ENCODE assay signal across 14 cellular contexts in genomic region chr7:43491984-43492383, GRCh38.
A peak's percentile ranks its signal among the peaks of the same experiment; 100 is the strongest.
DNase-seq lines count a peak whose midpoint lies in the region; ATAC-seq, FAIRE-seq and TF ChIP-seq lines count a peak whose summit lies in the region.
"Had no signal": no experiment of that assay in that cellular context is flagged by ENCODE, and none has a peak within 500 bp of the region (broad histone marks: within the 10 kb centered on the region; RNA-seq: fewer than 3 reads in every experiment).

No MANE protein-coding gene starts in this region.

- no peak for TF ChIP-seq CTCF in A549 (IDR thresholded peaks at IDR 0.05)
- no peak for TF ChIP-seq CTCF in astrocyte of the spinal cord (IDR thresholded peaks at IDR 0.05; ENCODE audit: low read depth, low read length)
- no peak for TF ChIP-seq CTCF in OCI-LY7 (conservative IDR thresholded peaks at IDR 0.05; ENCODE audit: low read length)
- TF ChIP-seq CTCF in omental fat pad (IDR thresholded peaks at IDR 0.05): no peak

- DNase-seq in A549 (ENCODE audit: low read depth in 1 of 2, low spot score in 1 of 2): peak in 1 of 2 experiments; percentile 19
- DNase-seq in HS-27A (ENCODE audit: low read depth): peak; percentile 12
- peak; percentile 88 for DNase-seq in astrocyte of the spinal cord (ENCODE audit: low read depth, low spot score)
- peak; percentile 61 for DNase-seq in glomerular visceral epithelial cell (ENCODE audit: extremely low spot score)
- DNase-seq in GDM1 (lab: John Stamatoyannopoulos, UW): no peak
- no peak for DNase-seq in OCI-LY7 (ENCODE audit: low spot score)
- DNase-seq in omental fat pad (ENCODE audit: low spot score): no peak
- DNase-seq: activated gamma-delta T cell treated with Interleukin-2 at 50 U/mL for 16 hours, DMS153, H7, NCI-H187, T-helper 2 cell, upper lobe of right lung had no signal

- H3K79me2 ChIP-seq in OCI-LY7 (ENCODE audit: insufficient read depth, low read depth, low read length): no peaks in the 10 kb centered on the region

- no peaks in the 10 kb centered on the region for H3K9me2 ChIP-seq in OCI-LY7 (ENCODE audit: insufficient read depth, low read length)

- WGBS in A549 (ENCODE audit: missing lambda C conversion rate): 38% methylated on average over 2 of the region's 2 CpGs

- POLR2A ChIA-PET in A549 (lab: Yijun Ruan, JAX) (interaction anchor here (0.6 kb wide), 1 partner anchor 279 kb away, joined by 5 read pairs; no protein-coding TSS in a partner anchor), OCI-LY7 (lab: Charles Lee) (interaction anchor here (0.6 kb wide), 1 partner anchor 356 kb away, joined by 3 read pairs; no protein-coding TSS in a partner anchor)

- no peak for TF ChIP-seq RAD21 in A549 (conservative IDR thresholded peaks at IDR 0.05 in 1 of 2, IDR thresholded peaks at IDR 0.05 in 1 of 2)

- H3K4me2 ChIP-seq in A549 (no peak overlapping the region), OCI-LY7 (ENCODE audit: low read length) (no peak overlapping the region)

- H3K36me3 ChIP-seq in OCI-LY7 (ENCODE audit: insufficient read depth, low read length): no peaks in the 10 kb centered on the region
- H3K36me3 ChIP-seq: upper lobe of right lung had no signal

- in situ Hi-C loops in astrocyte of the spinal cord (cut with HindIII; ENCODE audit: low sequenced_read_pairs): no loop called here

- H2AFZ ChIP-seq in OCI-LY7 (ENCODE audit: low read length): no peak overlapping the region

- H3K9me3 ChIP-seq in A549: no peaks in the 10 kb centered on the region
- no peaks in the 10 kb centered on the region for H3K9me3 ChIP-seq in OCI-LY7 (ENCODE audit: low read length)
- H3K9me3 ChIP-seq: upper lobe of right lung had no signal

- H3K27ac ChIP-seq in A549: peak overlapping the region in 1 of 2 experiments; percentile 44; a peak in 2 of 6 replicates
- H3K27ac ChIP-seq in OCI-LY7 (ENCODE audit: low read depth, low read length, poor library complexity, severe bottlenecking): no peak overlapping the region
- H3K27ac ChIP-seq: upper lobe of right lung had no signal

- intact Hi-C loops in OCI-LY7 (cut with micrococcal nuclease; ENCODE audit: unreplicated experiment): no loop called here

- no peak for TF ChIP-seq POLR2A in A549 (IDR thresholded peaks at IDR 0.05; ENCODE audit: low read length)

- ATAC-seq in A549 (peak; percentile 77 to 78; a peak in 5 of 6 replicates), GM18517 (IDR thresholded peaks at IDR 0.05; ENCODE audit: unreplicated experiment) (no peak), omental fat pad (ENCODE audit: low FRiP score) (no peak)
- ATAC-seq: upper lobe of right lung had no signal

- peaks cover 20% of the 10 kb centered on the region for H3K4me1 ChIP-seq in A549
- peaks cover 14% of the 10 kb centered on the region for H3K4me1 ChIP-seq in OCI-LY7 (ENCODE audit: insufficient read depth, low read length, poor library complexity, severe bottlenecking)
- H3K4me1 ChIP-seq: upper lobe of right lung had no signal

- CTCF ChIA-PET in A549 (lab: Yijun Ruan, JAX): interaction anchor here (1.1 kb wide), 1 partner anchor 45 kb away, joined by 3 read pairs; no protein-coding TSS in a partner anchor
- CTCF ChIA-PET in OCI-LY7 (lab: Charles Lee; ENCODE audit: unreplicated experiment): no interaction called here

- no TSS peak for BruUV-seq in OCI-LY7 (replicated peaks; lab: Mats Ljungman, UMichigan)

- no peaks in the 10 kb centered on the region for H4K20me1 ChIP-seq in OCI-LY7 (ENCODE audit: insufficient read depth, low read length)

- TF ChIP-seq EP300 in A549 (IDR thresholded peaks at IDR 0.05): no peak

- FAIRE-seq in A549 (lab: Jason Lieb, UNC): no peak

- no peak overlapping the region for H3K4me3 ChIP-seq in A549
- no peak overlapping the region for H3K4me3 ChIP-seq in astrocyte of the spinal cord (ENCODE audit: low read depth, low read length)
- no peak overlapping the region for H3K4me3 ChIP-seq in OCI-LY7 (ENCODE audit: low read depth, low read length, poor library complexity, severe bottlenecking)
- H3K4me3 ChIP-seq: upper lobe of right lung had no signal

TF ChIP-seq in A549, 52 proteins besides CTCF, POLR2A, EP300 and RAD21:
- no peak for TF ChIP-seq FOSL2 (IDR thresholded peaks at IDR 0.05)
- peak; percentile 52 for TF ChIP-seq FOSL2 (CRISPR knock-in tag; IDR thresholded peaks at IDR 0.05)
- no peak for TF ChIP-seq PBX3 (IDR thresholded peaks at IDR 0.05)
- TF ChIP-seq RFX5 (IDR thresholded peaks at IDR 0.05): no peak
- no peak for TF ChIP-seq BCL3 (IDR thresholded peaks at IDR 0.05)
- no peak for TF ChIP-seq ATOH8 (CRISPR knock-in tag; IDR thresholded peaks at IDR 0.05; ENCODE audit: low read depth)
- TF ChIP-seq EHMT2 (IDR thresholded peaks at IDR 0.05; ENCODE audit: low read depth): no peak
- no peak for TF ChIP-seq HOXB13 (CRISPR knock-in tag; IDR thresholded peaks at IDR 0.05; ENCODE audit: low read depth)
- peak; percentile 55; the same call in 1 of the 2 replicates for TF ChIP-seq MAX (IDR thresholded peaks at IDR 0.05)

Comparison
In these comparisons a context has a peak if more than half of its experiments do, and no peak if none do; other contexts are left out.
1. ATAC-seq: peak in A549 (2 of 2); none in GM18517 (single experiment) and omental fat pad (single experiment).
2. DNase-seq: peak in HS-27A (single experiment), astrocyte of the spinal cord (single experiment) and glomerular visceral epithelial cell (single experiment); none in GDM1 (single experiment), OCI-LY7 (single experiment) and omental fat pad (single experiment).